16 cellular contexts compared by ENCODE assay signal in genomic region chr16:1691956-1692355, GRCh38. TPM values are rescaled to one million over a fixed set of nuclear protein-coding genes. Genes with fewer than 3 reads are reported as not detected.
DNase-seq lines count a peak whose midpoint lies in the region; ATAC-seq and TF ChIP-seq lines count a peak whose summit lies in the region.
"Had no signal": no experiment of that assay in that cellular context is flagged by ENCODE, and none has a peak within 500 bp of the region (broad histone marks: within the 10 kb centered on the region; RNA-seq: fewer than 3 reads in every experiment).

No MANE protein-coding gene starts in this region.

- ATAC-seq in RWPE2 (ENCODE audit: low read depth): peak; percentile 76
- no peak for ATAC-seq in T-cell (replicated peaks in 1 of 4)
- ATAC-seq: activated naive CD4-positive, alpha-beta T cell treated with anti-CD3 and anti-CD28 coated beads, Interleukin-2, amount 50 U/mL, for 72 hours had no signal

- H4K20me1 ChIP-seq in osteoblast (ENCODE audit: insufficient read depth, low read length): peaks cover 2% of the 10 kb centered on the region

- no peak overlapping the region for H3K4me3 Mint-ChIP-seq in T-cell
- H3K4me3 Mint-ChIP-seq: activated CD4-positive, alpha-beta memory T cell treated with anti-CD3 and anti-CD28 coated beads for 36 hours had no signal

- TF ChIP-seq CTCF in RWPE2 (IDR thresholded peaks at IDR 0.05; ENCODE audit: poor library complexity, severe bottlenecking): peak; percentile 22
- TF ChIP-seq CTCF in osteoblast (IDR thresholded peaks at IDR 0.05; ENCODE audit: extremely low read depth, low read depth, low read length): no peak
- TF ChIP-seq CTCF in transverse colon (IDR thresholded peaks at IDR 0.05): no peak

- H3K27me3 Mint-ChIP-seq in T-cell: no peaks in the 10 kb centered on the region
- H3K27me3 Mint-ChIP-seq: activated CD4-positive, alpha-beta memory T cell treated with anti-CD3 and anti-CD28 coated beads for 36 hours had no signal

- no peak for TF ChIP-seq POLR2A in transverse colon (IDR thresholded peaks at IDR 0.05)

- POLR2A ChIA-PET in T-cell (lab: Charles Lee): no interaction called here

- peaks cover 62% of the 10 kb centered on the region for H3K79me2 ChIP-seq in osteoblast (ENCODE audit: insufficient read depth, low read length)

- H3K4me1 ChIP-seq in RWPE2 (ENCODE audit: insufficient read depth, poor library complexity, severe bottlenecking): peaks cover 57% of the 10 kb centered on the region
- peaks cover 0 to 2% of the 10 kb centered on the region in 2 donors for H3K4me1 ChIP-seq in esophagus (ENCODE audit: control insufficient read depth in 2 of 2, insufficient read depth in 2 of 2, low read length in 1 of 2)
- peaks cover 28% of the 10 kb centered on the region for H3K4me1 ChIP-seq in osteoblast (ENCODE audit: insufficient read depth, low read length)
- H3K4me1 ChIP-seq in transverse colon: no peaks in the 10 kb centered on the region
- H3K4me1 ChIP-seq: psoas muscle had no signal

- H3K9me3 Mint-ChIP-seq in T-cell: no peaks in the 10 kb centered on the region
- H3K9me3 Mint-ChIP-seq: activated CD4-positive, alpha-beta memory T cell treated with anti-CD3 and anti-CD28 coated beads for 36 hours; activated naive CD4-positive, alpha-beta T cell treated with anti-CD3 and anti-CD28 coated beads, Interleukin-2, amount 50 U/mL, for 72 hours had no signal

- H3K4me3 ChIP-seq in RWPE2 (ENCODE audit: severe bottlenecking): no peak overlapping the region
- no peak overlapping the region for H3K4me3 ChIP-seq in esophagus (ENCODE audit: low read depth in 1 of 2, low read length in 2 of 2)
- H3K4me3 ChIP-seq in osteoblast (ENCODE audit: insufficient read depth, low read length): no peak overlapping the region
- H3K4me3 ChIP-seq in transverse colon: no peak overlapping the region
- H3K4me3 ChIP-seq: psoas muscle, stomach had no signal

- H3K9me3 ChIP-seq in RWPE2 (ENCODE audit: severe bottlenecking) (no peaks in the 10 kb centered on the region), esophagus (ENCODE audit: control insufficient read depth in 2 of 2, insufficient read depth in 1 of 2, low read depth in 1 of 2, low read length in 1 of 2) (no peaks in the 10 kb centered on the region), osteoblast (ENCODE audit: low read depth, low read length) (no peaks in the 10 kb centered on the region), transverse colon (no peaks in the 10 kb centered on the region)
- H3K9me3 ChIP-seq: psoas muscle, stomach had no signal

- WGBS in esophagus, 2 donors: 57 to 66% methylated on average over 21 of the region's 21 CpGs
- 93% methylated on average over 21 of the region's 21 CpGs; no CpG with 5 or more reads in 1 of the 2 donors for WGBS in transverse colon (ENCODE audit: low coverage in 1 of 2), 2 donors

- TF ChIP-seq EP300 in transverse colon (IDR thresholded peaks at IDR 0.05; ENCODE audit: low read depth): no peak

- no peaks in the 10 kb centered on the region for H3K27me3 ChIP-seq in RWPE2 (ENCODE audit: insufficient read depth, poor library complexity, severe bottlenecking)
- no peaks in the 10 kb centered on the region for H3K27me3 ChIP-seq in esophagus (ENCODE audit: control insufficient read depth in 1 of 2, insufficient read depth in 2 of 2, low read length in 2 of 2)
- no peaks in the 10 kb centered on the region for H3K27me3 ChIP-seq in osteoblast (ENCODE audit: insufficient read depth, low read length)
- H3K27me3 ChIP-seq in transverse colon: no peaks in the 10 kb centered on the region
- H3K27me3 ChIP-seq: dorsolateral prefrontal cortex, stomach had no signal

- DNase-seq in GM03348 (ENCODE audit: low spot score) (peak; percentile 50), RWPE2 (ENCODE audit: low spot score) (peak; percentile 89), osteoblast (ENCODE audit: insufficient read length, low spot score, missing footprints) (peak; percentile 96), NCI-H2029 treated with DMSO at 0.1 percent for 48 hours (lab: John Stamatoyannopoulos, UW) (no peak), transverse colon (no peak), T-cell (no peak)
- DNase-seq in stimulated activated CD8-positive, alpha-beta memory T cell treated with anti-CD3 and anti-CD28 coated beads, Interleukin-4, amount 100 ng/mL, for 48 hours: no peak
- DNase-seq: activated CD4-positive, alpha-beta memory T cell treated with anti-CD3 and anti-CD28 coated beads for 36 hours; KBM-7; midbrain; NCI-H1930; psoas muscle; stomach had no signal

- CTCF ChIA-PET in T-cell (lab: Charles Lee): no interaction called here

- H3K4me1 Mint-ChIP-seq in T-cell: peaks cover 2 to 6% (median 3%) of the 10 kb centered on the region in 3 donors

- in situ Hi-C loops in transverse colon (cut with MboI; ENCODE audit: low pct_ligation_motif_present in 1 of 4, low pct_unique_long_range_greater_than_20kb in 1 of 4, low sequenced_read_pairs in 3 of 4): no loop called here

- no peak overlapping the region for H3K27ac Mint-ChIP-seq in T-cell
- H3K27ac Mint-ChIP-seq: activated CD4-positive, alpha-beta memory T cell treated with anti-CD3 and anti-CD28 coated beads for 36 hours; activated naive CD4-positive, alpha-beta T cell treated with anti-CD3 and anti-CD28 coated beads, Interleukin-2, amount 50 U/mL, for 72 hours had no signal

- peaks cover 87% of the 10 kb centered on the region for H3K36me3 ChIP-seq in RWPE2 (ENCODE audit: low read depth)
- H3K36me3 ChIP-seq in esophagus (ENCODE audit: control insufficient read depth in 2 of 2, insufficient read depth in 2 of 2, low read length in 1 of 2): peaks cover 6 to 23% of the 10 kb centered on the region in 2 donors
- peaks cover 54% of the 10 kb centered on the region for H3K36me3 ChIP-seq in osteoblast (ENCODE audit: insufficient read depth, low read length)
- peaks cover 0 to 16% (median 2%) of the 10 kb centered on the region in 4 donors for H3K36me3 ChIP-seq in transverse colon

- intact Hi-C loops in transverse colon (cut with DNase I; ENCODE audit: low total_unique reads): no loop called here

- peak overlapping the region; percentile 54 for H3K4me2 ChIP-seq in osteoblast (ENCODE audit: insufficient read depth, low read length)

- peaks cover 40% of the 10 kb centered on the region for H3K36me3 Mint-ChIP-seq in T-cell

- H2AFZ ChIP-seq in osteoblast (ENCODE audit: low read length): peak overlapping the region; percentile 19

- H3K27ac ChIP-seq in RWPE2 (ENCODE audit: poor library complexity, severe bottlenecking) (peak overlapping the region; percentile 99), esophagus (ENCODE audit: low read depth in 2 of 2, low read length in 1 of 2) (peak overlapping the region; percentile 61 to 71), osteoblast (ENCODE audit: low read depth, low read length) (peak overlapping the region; percentile 77), transverse colon (no peak overlapping the region)
- H3K27ac ChIP-seq: psoas muscle had no signal

RNA-seq across cellular contexts. Expression of gene JPT2, which starts 13.9 kb away (rescaled TPM):
- polyA plus RNA-seq in esophagus: 10 to 100 TPM; 20.5 to 31.0 TPM
- 22.8 and 26.2 TPM in 2 replicates for total RNA-seq in osteoblast
- 10 to 100 TPM; 12.0 to 31.5 (median 25.1) TPM for total RNA-seq in transverse colon
- 10 to 100 TPM; 13.8 to 51.1 (median 41.3) TPM for total RNA-seq in T-cell

RNA-seq across cellular contexts. Expression of gene MAPK8IP3, which starts 14.0 kb away (rescaled TPM):
- polyA plus RNA-seq in esophagus: 10 to 100 TPM; 21.6 to 73.8 TPM
- total RNA-seq in osteoblast (64.1 and 71.0 TPM in 2 replicates), transverse colon (100 to 1,000 TPM in 2 of 4 donors, 10 to 100 TPM in 2; 74.0 to 250 (median 138) TPM), T-cell (100 to 1,000 TPM; 216 to 309 (median 290) TPM)

Comparison
In these comparisons a context has a peak if more than half of its experiments do, and no peak if none do; other contexts are left out.
1. DNase-seq: peak in GM03348 (single experiment), RWPE2 (single experiment) and osteoblast (single experiment); none in NCI-H2029 treated with DMSO at 0.1 percent for 48 hours (single experiment), stimulated activated CD8-positive, alpha-beta memory T cell treated with anti-CD3 and anti-CD28 coated beads, Interleukin-4, amount 100 ng/mL, for 48 hours (single experiment), transverse colon (single experiment) and T-cell (0 of 34).
2. H3K27ac ChIP-seq: peak in RWPE2 (single experiment), esophagus (2 of 2) and osteoblast (single experiment); none in transverse colon (0 of 4).